18 cellular contexts compared by ENCODE assay signal in genomic region chr2:121468936-121469335, GRCh38.
"Had no signal": no experiment of that assay in that cellular context is flagged by ENCODE, and none has a peak within 500 bp of the region (broad histone marks: within the 10 kb centered on the region; RNA-seq: fewer than 3 reads in every experiment).

No MANE protein-coding gene starts in this region.

- DNase-seq: activated B cell treated with CpG ODN at 0.5 μM for 24 hours; activated CD4-positive, alpha-beta memory T cell treated with anti-CD3 and anti-CD28 coated beads, Interleukin-2, amount 10 ng/mL, durations not matched to agents 7 days and 5 days; activated CD4-positive, alpha-beta T cell treated with anti-CD3 and anti-CD28 coated beads, Interleukin-2, amount 50 U/mL, for 1 hour; brain microvascular endothelial cell; MG63; MV-4-11; NCI-H1092 treated with DMSO at 0.1 percent for 48 hours; NCI-H1436; NCI-H1694 treated with DMSO at 0.1 percent for 48 hours; NCI-H2029 treated with DMSO at 0.1 percent for 48 hours; NCI-H510A treated with DMSO at 0.1 percent for 48 hours; Peyer's patch; SHP77 had no signal

- H3K4me1 ChIP-seq: Peyer's patch had no signal

- H3K27me3 Mint-ChIP-seq: activated B cell treated with CpG ODN at 0.5 μM for 24 hours; activated CD4-positive, alpha-beta memory T cell treated with anti-CD3 and anti-CD28 coated beads, Interleukin-2, amount 10 ng/mL, durations not matched to agents 7 days and 5 days; activated naive CD4-positive, alpha-beta T cell treated with anti-CD3 and anti-CD28 coated beads, Interleukin-2, amount 50 U/mL, for 24 hours had no signal

- H3K9me3 ChIP-seq: MG63, Peyer's patch, SJSA1 had no signal

- H3K9me3 Mint-ChIP-seq: activated B cell treated with CpG ODN at 0.5 μM for 24 hours; activated naive CD4-positive, alpha-beta T cell treated with anti-CD3 and anti-CD28 coated beads, Interleukin-2, amount 50 U/mL, for 24 hours; T-helper 1 cell treated with Interleukin-12 subunit alpha and Interleukin-12 subunit beta and Interleukin-4 antibody, amounts not matched to agents 30 μg/mL and 1 μg/mL, for 36 hours had no signal

- H3K27ac ChIP-seq: brain microvascular endothelial cell, cardiac muscle cell, KMS-11, Peyer's patch, SJSA1 had no signal

- H3K27ac Mint-ChIP-seq: activated B cell treated with CpG ODN at 0.5 μM for 24 hours; activated CD4-positive, alpha-beta memory T cell treated with anti-CD3 and anti-CD28 coated beads, Interleukin-2, amount 10 ng/mL, durations not matched to agents 7 days and 5 days; activated naive CD4-positive, alpha-beta T cell treated with anti-CD3 and anti-CD28 coated beads, Interleukin-2, amount 50 U/mL, for 24 hours; T-helper 1 cell treated with Interleukin-12 subunit alpha and Interleukin-12 subunit beta and Interleukin-4 antibody, amounts not matched to agents 30 μg/mL and 1 μg/mL, for 36 hours had no signal

- H3K27me3 ChIP-seq: brain microvascular endothelial cell, cardiac muscle cell, MG63, Peyer's patch, SJSA1 had no signal

- H3K4me3 Mint-ChIP-seq: activated B cell treated with CpG ODN at 0.5 μM for 24 hours; activated CD4-positive, alpha-beta memory T cell treated with anti-CD3 and anti-CD28 coated beads, Interleukin-2, amount 10 ng/mL, durations not matched to agents 7 days and 5 days; activated naive CD4-positive, alpha-beta T cell treated with anti-CD3 and anti-CD28 coated beads, Interleukin-2, amount 50 U/mL, for 24 hours; T-helper 1 cell treated with Interleukin-12 subunit alpha and Interleukin-12 subunit beta and Interleukin-4 antibody, amounts not matched to agents 30 μg/mL and 1 μg/mL, for 36 hours had no signal

- H3K9ac ChIP-seq: KMS-11 had no signal

- H3K4me3 ChIP-seq: cardiac muscle cell, MG63, Peyer's patch, SJSA1 had no signal
